ENCODE assay signal across 11 cellular contexts in the genomic region with DNA sequence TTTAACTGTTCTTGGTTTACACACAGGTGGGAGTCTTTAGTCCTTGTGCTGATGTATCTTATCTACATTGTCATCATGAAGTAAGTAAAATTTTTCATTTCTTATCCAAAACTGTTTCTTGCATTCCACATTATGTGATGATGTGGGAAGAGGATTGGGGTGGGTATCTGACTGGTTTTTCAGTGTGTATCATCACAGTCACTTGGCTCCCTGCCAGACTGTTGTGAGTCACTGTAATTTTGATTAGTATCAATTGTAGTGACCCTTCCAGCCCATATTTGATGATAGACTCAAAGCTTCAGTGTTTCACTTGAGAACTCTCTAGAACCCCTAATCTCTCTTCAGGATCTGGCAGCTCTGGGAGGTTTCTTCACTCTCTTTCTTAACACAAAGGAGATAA.
"Had no signal": no experiment of that assay in that cellular context is flagged by ENCODE, and none has a peak within 500 bp of the region (broad histone marks: within the 10 kb centered on the region; RNA-seq: fewer than 3 reads in every experiment).

No MANE protein-coding gene starts in this region.

- H3K27ac Mint-ChIP-seq: activated CD4-positive, alpha-beta memory T cell treated with anti-CD3 and anti-CD28 coated beads for 36 hours had no signal

- H3K27me3 ChIP-seq: ascending aorta, colonic mucosa, gastroesophageal sphincter, sigmoid colon, upper lobe of left lung had no signal

- H3K4me3 Mint-ChIP-seq: activated CD4-positive, alpha-beta memory T cell treated with anti-CD3 and anti-CD28 coated beads for 36 hours had no signal

- H3K4me3 ChIP-seq: ascending aorta, colonic mucosa, gastroesophageal sphincter, sigmoid colon, upper lobe of left lung had no signal

- H3K36me3 ChIP-seq: ascending aorta, colonic mucosa, gastroesophageal sphincter, sigmoid colon, upper lobe of left lung had no signal

- H3K9me3 Mint-ChIP-seq: activated CD4-positive, alpha-beta memory T cell treated with anti-CD3 and anti-CD28 coated beads for 36 hours had no signal

- H3K4me1 ChIP-seq: ascending aorta, colonic mucosa, sigmoid colon, upper lobe of left lung had no signal

- H3K27ac ChIP-seq: ascending aorta, colonic mucosa, gastroesophageal sphincter, sigmoid colon, upper lobe of left lung had no signal

- ATAC-seq: gastroesophageal sphincter had no signal

- DNase-seq: activated CD4-positive, alpha-beta memory T cell treated with anti-CD3 and anti-CD28 coated beads for 36 hours; activated CD4-positive, alpha-beta T cell treated with anti-CD3 and anti-CD28 coated beads for 1 hour; colonic mucosa; sigmoid colon; stimulated activated CD4-positive, alpha-beta T cell treated with anti-CD3 and anti-CD28 coated beads, Interleukin-12 subunit alpha, Interleukin-12 subunit beta, amount 100 ng/mL, for 4 hours; stimulated activated naive CD4-positive, alpha-beta T cell; substantia nigra; T-helper 9 cell; upper lobe of left lung had no signal

- H3K36me3 Mint-ChIP-seq: activated CD4-positive, alpha-beta memory T cell treated with anti-CD3 and anti-CD28 coated beads for 36 hours had no signal

- H3K9me3 ChIP-seq: ascending aorta, colonic mucosa, gastroesophageal sphincter, sigmoid colon, upper lobe of left lung had no signal
